Comparison of ENCODE assay signal across 9 cellular contexts in genomic region chr17:77429735-77429984, GRCh38.
DNase-seq lines count a peak whose midpoint lies in the region; ATAC-seq and TF ChIP-seq lines count a peak whose summit lies in the region.
"Had no signal": no experiment of that assay in that cellular context is flagged by ENCODE, and none has a peak within 500 bp of the region (broad histone marks: within the 10 kb centered on the region; RNA-seq: fewer than 3 reads in every experiment).

No MANE protein-coding gene starts in this region.

- H3K9ac ChIP-seq in BLaER1 treated with 17β-estradiol and CSF1 and Interleukin-3, amounts not matched to agents 10 nM and 100 nM, result peak overlapping the region in 10 of 11 experiments; percentile 16 to 95 (median 69); a peak in 19 of 22 replicates
- H3K9ac ChIP-seq in OCI-LY3 (ENCODE audit: low read length), result no peak overlapping the region

- H3K4me2 ChIP-seq in BLaER1 treated with 17β-estradiol and CSF1 and Interleukin-3, amounts not matched to agents 10 nM and 100 nM, result peak overlapping the region; percentile 88 to 100 (median 98)
- H3K4me2 ChIP-seq in OCI-LY3 (ENCODE audit: low read length), result peak overlapping the region; percentile 51; the same call in 1 of the 2 replicates

- peaks cover 0 to 100% (median 22%) of the 10 kb centered on the region in 11 experiments; a peak in 14 of 22 replicates for H4K20me1 ChIP-seq in BLaER1 treated with 17β-estradiol and CSF1 and Interleukin-3, amounts not matched to agents 10 nM and 100 nM
- no peaks in the 10 kb centered on the region for H4K20me1 ChIP-seq in OCI-LY3 (ENCODE audit: insufficient read depth, low read length)

- intact Hi-C loops in ovary (cut with DNase I), result loop anchor here in 3 of 4 donors (5.0 to 10.0 kb wide), 3 partner anchors 55 to 102 kb away; no protein-coding TSS in a partner anchor

- no peaks in the 10 kb centered on the region; a peak in 1 of 22 replicates for H3K27me3 ChIP-seq in BLaER1 treated with 17β-estradiol and CSF1 and Interleukin-3, amounts not matched to agents 10 nM and 100 nM
- peaks cover 17% of the 10 kb centered on the region for H3K27me3 ChIP-seq in OCI-LY3 (ENCODE audit: low read depth, low read length)
- H3K27me3 ChIP-seq in esophagus (ENCODE audit: control insufficient read depth in 1 of 2, insufficient read depth in 2 of 2, low read length in 2 of 2), result no peaks in the 10 kb centered on the region
- H3K27me3 ChIP-seq in ovary, result no peaks in the 10 kb centered on the region

- peak overlapping the region in 10 of 11 experiments; percentile 8 to 100 (median 90); a peak in 18 of 22 replicates for H3K27ac ChIP-seq in BLaER1 treated with 17β-estradiol and CSF1 and Interleukin-3, amounts not matched to agents 10 nM and 100 nM
- H3K27ac ChIP-seq in OCI-LY3 (ENCODE audit: low read length), result no peak overlapping the region
- H3K27ac ChIP-seq in esophagus (ENCODE audit: low read depth in 2 of 2, low read length in 1 of 2), result peak overlapping the region; percentile 71 to 92
- peak overlapping the region; percentile 55 to 65 for H3K27ac ChIP-seq in ovary
- H3K27ac ChIP-seq: SK-N-MC had no signal

- WGBS in esophagus, 2 donors, result 46 to 55% methylated on average over 5 of the region's 5 CpGs
- 61 to 69% (median 62%) methylated on average over 5 of the region's 5 CpGs for WGBS in ovary, 3 donors

- DNase-seq in ovary, result no peak
- DNase-seq in NK-92 treated with Interleukin-12 subunit alpha and Interleukin-12 subunit beta, amount 100 ng/mL, for 24 hours (lab: John Stamatoyannopoulos, UW), result no peak
- no peak for DNase-seq in C1 segment of cervical spinal cord (lab: John Stamatoyannopoulos, UW)
- no peak for DNase-seq in GM20000 (ENCODE audit: low spot score)

- TF ChIP-seq CTCF in OCI-LY3 (IDR thresholded peaks at IDR 0.05; ENCODE audit: low read depth, low read length) (no peak), ovary (IDR thresholded peaks at IDR 0.05) (no peak), GM20000 (IDR thresholded peaks at IDR 0.05; ENCODE audit: extremely low read depth, missing control alignments) (no peak)

- no peak overlapping the region for H2AFZ ChIP-seq in OCI-LY3 (ENCODE audit: low read depth, low read length)

- no peak for TF ChIP-seq EP300 in ovary (IDR thresholded peaks at IDR 0.05)

- no peak for TF ChIP-seq POLR2A in ovary (IDR thresholded peaks at IDR 0.05)

- H3K4me1 ChIP-seq in BLaER1 treated with 17β-estradiol and CSF1 and Interleukin-3, amounts not matched to agents 10 nM and 100 nM, result peaks cover 100% of the 10 kb centered on the region in 10 experiments
- H3K4me1 ChIP-seq in OCI-LY3 (ENCODE audit: low read length) (peaks cover 43% of the 10 kb centered on the region), esophagus (ENCODE audit: control insufficient read depth in 2 of 2, insufficient read depth in 2 of 2, low read length in 1 of 2) (peaks cover 20 to 63% of the 10 kb centered on the region in 2 donors), ovary (ENCODE audit: insufficient read depth) (peaks cover 54% of the 10 kb centered on the region)

- H3K79me2 ChIP-seq in OCI-LY3 (ENCODE audit: low read length), result no peaks in the 10 kb centered on the region

- no peaks in the 10 kb centered on the region for H3K9me3 ChIP-seq in BLaER1 treated with 17β-estradiol and CSF1 and Interleukin-3, amounts not matched to agents 10 nM and 100 nM (replicated peaks in 1 of 11)
- no peaks in the 10 kb centered on the region; the same call in 1 of the 2 replicates for H3K9me3 ChIP-seq in OCI-LY3 (ENCODE audit: insufficient read depth, low read length)
- H3K9me3 ChIP-seq in esophagus (ENCODE audit: control insufficient read depth in 2 of 2, insufficient read depth in 1 of 2, low read depth in 1 of 2, low read length in 1 of 2), result peaks cover 0 to 2% of the 10 kb centered on the region in 2 donors
- H3K9me3 ChIP-seq in ovary, result no peaks in the 10 kb centered on the region

- ATAC-seq in GM18511 (IDR thresholded peaks at IDR 0.05; ENCODE audit: unreplicated experiment), result no peak

- peaks cover 0 to 4% (median 0%) of the 10 kb centered on the region in 11 experiments; a peak in 4 of 22 replicates for H3K36me3 ChIP-seq in BLaER1 treated with 17β-estradiol and CSF1 and Interleukin-3, amounts not matched to agents 10 nM and 100 nM
- no peaks in the 10 kb centered on the region for H3K36me3 ChIP-seq in OCI-LY3 (replicated peaks; ENCODE audit: low read depth, low read length)
- H3K36me3 ChIP-seq in esophagus (ENCODE audit: control insufficient read depth in 2 of 2, insufficient read depth in 2 of 2, low read length in 1 of 2), result no peaks in the 10 kb centered on the region
- H3K36me3 ChIP-seq in ovary, result no peaks in the 10 kb centered on the region

- peak overlapping the region in 9 of 10 experiments; percentile 8 to 59 (median 40); a peak in 14 of 20 replicates for H3K4me3 ChIP-seq in BLaER1 treated with 17β-estradiol and CSF1 and Interleukin-3, amounts not matched to agents 10 nM and 100 nM
- no peak overlapping the region for H3K4me3 ChIP-seq in OCI-LY3 (ENCODE audit: low read length)
- no peak overlapping the region for H3K4me3 ChIP-seq in esophagus (ENCODE audit: low read depth in 1 of 2, low read length in 2 of 2)
- H3K4me3 ChIP-seq in ovary, result no peak overlapping the region
- H3K4me3 ChIP-seq: SK-N-MC had no signal

Comparison
In these comparisons a context has a peak if more than half of its experiments do, and no peak if none do; other contexts are left out.
1. H3K4me3 ChIP-seq: peak in BLaER1 treated with 17β-estradiol and CSF1 and Interleukin-3, amounts not matched to agents 10 nM and 100 nM (9 of 10); none in OCI-LY3 (single experiment), esophagus (0 of 2) and ovary (single experiment).